Comparison of ENCODE assay signal across 8 cellular contexts in the genomic region with DNA sequence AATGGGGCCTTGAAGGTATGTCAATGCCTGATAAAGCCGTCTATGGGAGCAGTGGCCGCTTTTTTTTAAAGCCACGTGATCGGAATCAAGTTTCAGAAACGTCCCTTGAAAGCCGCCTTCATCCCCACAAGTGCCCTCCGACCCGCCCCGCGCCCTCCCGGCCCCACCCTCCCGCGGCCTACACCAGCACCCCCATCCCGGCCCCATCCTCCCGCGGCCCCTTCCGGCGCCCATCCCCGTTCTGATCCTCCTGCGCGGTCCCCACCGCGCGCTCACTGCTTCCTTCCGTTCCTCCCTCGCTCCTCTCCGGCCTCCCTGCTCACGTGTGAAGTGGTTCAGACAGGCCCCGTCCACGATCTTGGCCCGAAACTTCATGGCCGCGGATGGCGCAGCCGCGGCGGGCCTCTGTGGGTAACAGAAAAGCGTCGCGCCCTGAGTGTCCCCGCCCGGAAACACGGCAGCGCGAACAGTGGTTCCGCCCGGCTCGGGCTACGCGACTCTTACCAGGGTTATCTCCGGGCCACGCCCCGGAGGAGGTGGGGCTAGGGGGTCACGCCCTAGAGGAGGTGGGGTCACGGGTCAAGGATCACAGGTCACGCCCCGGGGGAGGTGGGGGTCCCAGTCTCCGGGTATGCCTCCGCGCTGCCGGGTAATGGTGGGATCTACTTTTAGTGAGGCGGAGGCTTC. TPM values are rescaled to one million over a fixed set of nuclear protein-coding genes. Genes with fewer than 3 reads are reported as not detected.
DNase-seq lines count a peak whose midpoint lies in the region; ATAC-seq and TF ChIP-seq lines count a peak whose summit lies in the region.

A gene (minus strand): TSS at position 471 of the 687 bp plus-strand sequence. CDS start 96 bp downstream, at position 375.

- H3K36me3 ChIP-seq in PC-9 (ENCODE audit: low read depth) (peaks cover 30% of the 10 kb centered on the region), mucosa of rectum (ENCODE audit: control insufficient read depth in 2 of 2, insufficient read depth in 2 of 2, low read length in 2 of 2) (peaks cover 28 to 38% of the 10 kb centered on the region in 2 donors)

- H3K4me1 ChIP-seq in PC-9 (replicated peaks; ENCODE audit: insufficient read depth) (peaks cover 11% of the 10 kb centered on the region), mucosa of rectum (ENCODE audit: control insufficient read depth in 2 of 2, insufficient read depth in 2 of 2, low read length in 2 of 2) (peaks cover 8 to 10% of the 10 kb centered on the region in 2 donors)

- H3K27me3 ChIP-seq in PC-9 (ENCODE audit: insufficient read depth, low read depth) (no peaks in the 10 kb centered on the region), mucosa of rectum (ENCODE audit: control insufficient read depth in 2 of 2, insufficient read depth in 2 of 2, low read length in 2 of 2) (no peaks in the 10 kb centered on the region)

- H2AFZ ChIP-seq in PC-9, result peak within 1 kb of the TSS; percentile 72

- no peaks in the 10 kb centered on the region for H3K9me2 ChIP-seq in PC-9 (ENCODE audit: insufficient read depth)

- POLR2A ChIA-PET in PC-9 (lab: Charles Lee; ENCODE audit: unreplicated experiment), result no interaction called here

- peak; percentile 98 for DNase-seq in DMS53 (lab: John Stamatoyannopoulos, UW)
- peak; percentile 81 to 86 for DNase-seq in PC-9
- DNase-seq in activated T-cell treated with anti-CD3 and anti-CD28 coated beads, Interleukin-2, amount 50 U/mL, for 1 hour, result peak; percentile 93
- DNase-seq in erythroblast (lab: John Stamatoyannopoulos, UW), result peak; percentile 93 to 96
- DNase-seq in stimulated activated CD8-positive, alpha-beta memory T cell treated with anti-CD3 and anti-CD28 coated beads, Interleukin-4, amount 100 ng/mL, for 48 hours, result peak; percentile 95

- BruUV-seq in PC-9 (replicated peaks; lab: Mats Ljungman, UMichigan), result no TSS peak

- peak within 1 kb of the TSS; percentile 89 for H3K4me3 ChIP-seq in PC-9
- H3K4me3 ChIP-seq in mucosa of rectum (ENCODE audit: low read length in 2 of 2), result peak within 1 kb of the TSS; percentile 65 to 93

- no peaks in the 10 kb centered on the region for H3K9me3 ChIP-seq in PC-9 (ENCODE audit: insufficient read depth, low read depth)
- no peaks in the 10 kb centered on the region for H3K9me3 ChIP-seq in mucosa of rectum (ENCODE audit: control insufficient read depth in 2 of 2, low read length in 2 of 2)

- H3K9ac ChIP-seq in mucosa of rectum (ENCODE audit: low read depth in 1 of 2, low read length in 2 of 2), result peak within 1 kb of the TSS; percentile 75 to 80

- peak within 1 kb of the TSS; percentile 71 for H3K27ac ChIP-seq in PC-9
- peak within 1 kb of the TSS; percentile 92 to 94 for H3K27ac ChIP-seq in mucosa of rectum (ENCODE audit: low read depth in 2 of 2, low read length in 2 of 2)

- peak; percentile 47; the same call in 1 of the 2 replicates for TF ChIP-seq EP300 in Ishikawa (IDR thresholded peaks at IDR 0.05; ENCODE audit: borderline replicate concordance)

- H3F3A ChIP-seq in PC-9 (ENCODE audit: insufficient read depth, low read depth), result peaks cover 23% of the 10 kb centered on the region

- intact Hi-C loops in PC-9 (cut with micrococcal nuclease; ENCODE audit: unreplicated experiment), result loop anchor here (1.0 kb wide), 2 partner anchors 111 to 131 kb away; no protein-coding TSS in a partner anchor

- ATAC-seq in GM21619 (IDR thresholded peaks at IDR 0.05; ENCODE audit: unreplicated experiment), result peak; percentile 98

- peaks cover 22% of the 10 kb centered on the region for H3K79me2 ChIP-seq in PC-9 (ENCODE audit: low read depth)

- TF ChIP-seq POLR2A in erythroblast (IDR thresholded peaks at IDR 0.05; ENCODE audit: low read length), result peak; percentile 81

- TF ChIP-seq CTCF in PC-9 (conservative IDR thresholded peaks at IDR 0.05), result no peak

- H4K20me1 ChIP-seq in PC-9 (ENCODE audit: insufficient read depth), result no peaks in the 10 kb centered on the region

- peak within 1 kb of the TSS; percentile 99 for H3K4me2 ChIP-seq in PC-9

- CTCF ChIA-PET in PC-9 (lab: Charles Lee), result no interaction called here

- no peak for TF ChIP-seq RAD21 in Ishikawa (IDR thresholded peaks at IDR 0.05; ENCODE audit: low read depth)

TF ChIP-seq in Ishikawa, 13 proteins besides CTCF, POLR2A, EP300 and RAD21:
- TF ChIP-seq, protein P1, sequence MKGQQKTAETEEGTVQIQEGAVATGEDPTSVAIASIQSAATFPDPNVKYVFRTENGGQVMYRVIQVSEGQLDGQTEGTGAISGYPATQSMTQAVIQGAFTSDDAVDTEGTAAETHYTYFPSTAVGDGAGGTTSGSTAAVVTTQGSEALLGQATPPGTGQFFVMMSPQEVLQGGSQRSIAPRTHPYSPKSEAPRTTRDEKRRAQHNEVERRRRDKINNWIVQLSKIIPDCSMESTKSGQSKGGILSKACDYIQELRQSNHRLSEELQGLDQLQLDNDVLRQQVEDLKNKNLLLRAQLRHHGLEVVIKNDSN (IDR thresholded peaks at IDR 0.05), result peak; percentile 79
- peak; percentile 85 for TF ChIP-seq YY1 (IDR thresholded peaks at IDR 0.05; ENCODE audit: low read depth)
- peak; percentile 92 for TF ChIP-seq TAF1 (IDR thresholded peaks at IDR 0.05; ENCODE audit: low read depth)
- peak; percentile 50 for TF ChIP-seq TEAD4 (IDR thresholded peaks at IDR 0.05)
- TF ChIP-seq CEBPB (IDR thresholded peaks at IDR 0.05), result no peak
- 0 out of 2 replicates have a peak, but pooled peaks have one; percentile 31 for TF ChIP-seq CREB1 (IDR thresholded peaks at IDR 0.05; ENCODE audit: low read depth)
- TF ChIP-seq, protein P2, sequence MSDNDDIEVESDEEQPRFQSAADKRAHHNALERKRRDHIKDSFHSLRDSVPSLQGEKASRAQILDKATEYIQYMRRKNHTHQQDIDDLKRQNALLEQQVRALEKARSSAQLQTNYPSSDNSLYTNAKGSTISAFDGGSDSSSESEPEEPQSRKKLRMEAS (IDR thresholded peaks at IDR 0.05), result peak; percentile 78
- no peak for TF ChIP-seq FOXM1 (IDR thresholded peaks at IDR 0.05; ENCODE audit: borderline replicate concordance, low read depth)
- TF ChIP-seq ZBTB7A (IDR thresholded peaks at IDR 0.05; ENCODE audit: low read depth), result peak; percentile 88
- TF ChIP-seq EGR1 (IDR thresholded peaks at IDR 0.05), result peak; percentile 65
- TF ChIP-seq TCF12 (IDR thresholded peaks at IDR 0.05; ENCODE audit: low read depth), result peak; percentile 77
- TF ChIP-seq, protein P3, sequence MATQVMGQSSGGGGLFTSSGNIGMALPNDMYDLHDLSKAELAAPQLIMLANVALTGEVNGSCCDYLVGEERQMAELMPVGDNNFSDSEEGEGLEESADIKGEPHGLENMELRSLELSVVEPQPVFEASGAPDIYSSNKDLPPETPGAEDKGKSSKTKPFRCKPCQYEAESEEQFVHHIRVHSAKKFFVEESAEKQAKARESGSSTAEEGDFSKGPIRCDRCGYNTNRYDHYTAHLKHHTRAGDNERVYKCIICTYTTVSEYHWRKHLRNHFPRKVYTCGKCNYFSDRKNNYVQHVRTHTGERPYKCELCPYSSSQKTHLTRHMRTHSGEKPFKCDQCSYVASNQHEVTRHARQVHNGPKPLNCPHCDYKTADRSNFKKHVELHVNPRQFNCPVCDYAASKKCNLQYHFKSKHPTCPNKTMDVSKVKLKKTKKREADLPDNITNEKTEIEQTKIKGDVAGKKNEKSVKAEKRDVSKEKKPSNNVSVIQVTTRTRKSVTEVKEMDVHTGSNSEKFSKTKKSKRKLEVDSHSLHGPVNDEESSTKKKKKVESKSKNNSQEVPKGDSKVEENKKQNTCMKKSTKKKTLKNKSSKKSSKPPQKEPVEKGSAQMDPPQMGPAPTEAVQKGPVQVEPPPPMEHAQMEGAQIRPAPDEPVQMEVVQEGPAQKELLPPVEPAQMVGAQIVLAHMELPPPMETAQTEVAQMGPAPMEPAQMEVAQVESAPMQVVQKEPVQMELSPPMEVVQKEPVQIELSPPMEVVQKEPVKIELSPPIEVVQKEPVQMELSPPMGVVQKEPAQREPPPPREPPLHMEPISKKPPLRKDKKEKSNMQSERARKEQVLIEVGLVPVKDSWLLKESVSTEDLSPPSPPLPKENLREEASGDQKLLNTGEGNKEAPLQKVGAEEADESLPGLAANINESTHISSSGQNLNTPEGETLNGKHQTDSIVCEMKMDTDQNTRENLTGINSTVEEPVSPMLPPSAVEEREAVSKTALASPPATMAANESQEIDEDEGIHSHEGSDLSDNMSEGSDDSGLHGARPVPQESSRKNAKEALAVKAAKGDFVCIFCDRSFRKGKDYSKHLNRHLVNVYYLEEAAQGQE (IDR thresholded peaks at IDR 0.05; ENCODE audit: low read depth), result no peak
- TF ChIP-seq NFIC (IDR thresholded peaks at IDR 0.05), result peak; percentile 33; the same call in 1 of the 2 replicates
TF ChIP-seq in Ishikawa: peak in this region for 10.

RNA-seq across cellular contexts. Expression of the gene that starts here (rescaled TPM):
- 28.4 and 43.5 TPM in 2 replicates for total RNA-seq in PC-9 (2021)

Comparison
In these comparisons a context has a peak if more than half of its experiments do, and no peak if none do; other contexts are left out.
1. Peak in every context shown above with its lines: DNase-seq, ATAC-seq, H3K4me3 ChIP-seq and H3K27ac ChIP-seq.